ENCODE assay signal across 1 cellular context in genomic region chr20:54195483-54196472, GRCh38.
TF ChIP-seq lines count a peak whose summit lies in the region.

No MANE protein-coding gene starts in this region.

TF ChIP-seq in HepG2, 621 proteins besides CTCF, POLR2A, EP300 and RAD21 (continued from another document):
- TF ChIP-seq USF2 (IDR thresholded peaks at IDR 0.05; ENCODE audit: low read depth, low read length) (peak; percentile 45; the same call in 1 of the 2 replicates), USF2 (CRISPR knock-in tag; IDR thresholded peaks at IDR 0.05; ENCODE audit: borderline replicate concordance) (peak; percentile 42; the same call in 1 of the 2 replicates), CREM (IDR thresholded peaks at IDR 0.05) (0 out of 2 replicates have a peak, but pooled peaks have one; percentile 26), CREM (CRISPR knock-in tag; IDR thresholded peaks at IDR 0.05) (no peak), BRD4 (CRISPR knock-in tag; IDR thresholded peaks at IDR 0.05) (peak; percentile 48; the same call in 1 of the 2 replicates), SP4 (CRISPR knock-in tag; IDR thresholded peaks at IDR 0.05) (0 out of 2 replicates have a peak, but pooled peaks have one; percentile 3), ZNF225 (CRISPR knock-in tag; IDR thresholded peaks at IDR 0.05) (peak; percentile 73; the same call in 1 of the 2 replicates), NPAS2 (CRISPR knock-in tag; IDR thresholded peaks at IDR 0.05; ENCODE audit: borderline replicate concordance) (peak; percentile 68; the same call in 1 of the 2 replicates)
TF ChIP-seq in HepG2: peak in this region for 56.
